Comparison of ENCODE assay signal across 19 cellular contexts in genomic region chr3:164401923-164402322, GRCh38.
A peak's percentile ranks its signal among the peaks of the same experiment; 100 is the strongest.
DNase-seq lines count a peak whose midpoint lies in the region; ATAC-seq, FAIRE-seq and TF ChIP-seq lines count a peak whose summit lies in the region.
"Had no signal": no experiment of that assay in that cellular context is flagged by ENCODE, and none has a peak within 500 bp of the region (broad histone marks: within the 10 kb centered on the region; RNA-seq: fewer than 3 reads in every experiment).

No MANE protein-coding gene starts in this region.

- H3K9me3 ChIP-seq in MM.1S (replicated peaks; ENCODE audit: insufficient read depth, low read length) (no peaks in the 10 kb centered on the region), kidney (ENCODE audit: control insufficient read depth in 1 of 2, low read length in 2 of 2) (no peaks in the 10 kb centered on the region)
- H3K9me3 ChIP-seq: HAP-1 had no signal

- H3K27ac ChIP-seq in MM.1S (ENCODE audit: low read length) (no peak overlapping the region), kidney (ENCODE audit: low read depth in 2 of 2, low read length in 2 of 2) (no peak overlapping the region)

- H3K9ac ChIP-seq in MM.1S (ENCODE audit: low read length) (no peak overlapping the region), kidney (ENCODE audit: low read length in 2 of 2) (no peak overlapping the region)

- H2AFZ ChIP-seq in MM.1S (ENCODE audit: low read length) = no peak overlapping the region

- DNase-seq in MM.1S = peak; percentile 1
- peak; percentile 46 for DNase-seq in NCI-H146 treated with DMSO at 0.1 percent for 48 hours (lab: John Stamatoyannopoulos, UW; ENCODE audit: unreplicated experiment)
- DNase-seq in kidney = peak; percentile 57
- DNase-seq in activated naive CD4-positive, alpha-beta T cell treated with Interleukin-2 at 50 U/mL for 16 hours = no peak
- no peak for DNase-seq in GM13977 (ENCODE audit: low spot score)
- DNase-seq: C1 segment of cervical spinal cord; CD4-positive, alpha-beta memory T cell; COR-L47; DMS153; DND-41; EL; GDM1; GOT3; HFFc6 had no signal

- H4K20me1 ChIP-seq in MM.1S (ENCODE audit: insufficient read depth, low read length) = no peaks in the 10 kb centered on the region

- FAIRE-seq in kidney (lab: Jason Lieb, UNC) = no peak
- FAIRE-seq: GM12878, GM18507, H54 had no signal

- no peaks in the 10 kb centered on the region for H3F3A ChIP-seq in MM.1S (ENCODE audit: insufficient read depth, low read length)

- ATAC-seq in GM19467 (IDR thresholded peaks at IDR 0.05; ENCODE audit: unreplicated experiment) = no peak
- ATAC-seq: GM12878 had no signal

- H3K27me3 ChIP-seq in MM.1S (replicated peaks; ENCODE audit: insufficient read depth, low read length) = no peaks in the 10 kb centered on the region

- TF ChIP-seq CTCF in MM.1S (IDR thresholded peaks at IDR 0.05; ENCODE audit: low read length) = no peak
- TF ChIP-seq CTCF in kidney (IDR thresholded peaks at IDR 0.05; ENCODE audit: borderline replicate concordance, extremely low read depth, insufficient read depth) = no peak
- TF ChIP-seq CTCF in GM13977 (IDR thresholded peaks at IDR 0.05; ENCODE audit: extremely low read depth, insufficient read depth, missing control alignments) = no peak

- no peak overlapping the region for H3K4me2 ChIP-seq in MM.1S (ENCODE audit: low read depth, low read length)

- intact Hi-C loops in kidney (cut with DNase I) = no loop called here

- no peak overlapping the region for H3K4me3 ChIP-seq in MM.1S (ENCODE audit: low read length)
- no peak overlapping the region for H3K4me3 ChIP-seq in kidney (ENCODE audit: low read length in 2 of 2)
- H3K4me3 ChIP-seq: GM12878, HAP-1 had no signal

- in situ Hi-C loops in GM13977 (cut with MboI; ENCODE audit: low pct_unique_long_range_greater_than_20kb, low sequenced_read_pairs, unreplicated experiment) = no loop called here

- H3K9me2 ChIP-seq in MM.1S (replicated peaks; ENCODE audit: insufficient read depth, low read length) = no peaks in the 10 kb centered on the region; the same call in 1 of the 2 replicates

- H3K79me2 ChIP-seq in MM.1S (ENCODE audit: low read length) = no peaks in the 10 kb centered on the region

- H3K4me1 ChIP-seq in MM.1S (ENCODE audit: low read length) (no peaks in the 10 kb centered on the region), kidney (ENCODE audit: control insufficient read depth in 1 of 2, insufficient read depth in 1 of 2, low read depth in 1 of 2, low read length in 2 of 2) (no peaks in the 10 kb centered on the region)
- H3K4me1 ChIP-seq: HAP-1 had no signal

- H3K36me3 ChIP-seq in MM.1S (replicated peaks; ENCODE audit: insufficient read depth, low read length) = no peaks in the 10 kb centered on the region
- no peaks in the 10 kb centered on the region for H3K36me3 ChIP-seq in kidney (ENCODE audit: control insufficient read depth in 1 of 2, insufficient read depth in 2 of 2, low read length in 2 of 2)
- H3K36me3 ChIP-seq: HAP-1 had no signal

Comparison
In these comparisons a context has a peak if more than half of its experiments do, and no peak if none do; other contexts are left out.
1. DNase-seq: peak in MM.1S (single experiment), NCI-H146 treated with DMSO at 0.1 percent for 48 hours (single experiment) and kidney (single experiment); none in activated naive CD4-positive, alpha-beta T cell treated with Interleukin-2 at 50 U/mL for 16 hours (single experiment) and GM13977 (single experiment).